8 cellular contexts compared by ENCODE assay signal in genomic region chr2:218292700-218293014, GRCh38. TPM values are rescaled to one million over a fixed set of nuclear protein-coding genes. Genes with fewer than 3 reads are reported as not detected.
DNase-seq lines count a peak whose midpoint lies in the region; TF ChIP-seq lines count a peak whose summit lies in the region.

No MANE protein-coding gene starts in this region.

- no peaks in the 10 kb centered on the region for H3K9me3 ChIP-seq in BE2C
- no peaks in the 10 kb centered on the region for H3K9me3 ChIP-seq in MM.1S (replicated peaks; ENCODE audit: insufficient read depth, low read length)

- H3K36me3 ChIP-seq in BE2C (no peaks in the 10 kb centered on the region), MM.1S (replicated peaks; ENCODE audit: insufficient read depth, low read length) (no peaks in the 10 kb centered on the region)

- H3K4me1 Mint-ChIP-seq in nephron = peaks cover 58% of the 10 kb centered on the region

- H3K4me2 ChIP-seq in MM.1S (ENCODE audit: low read depth, low read length) = peak overlapping the region; percentile 74; the same call in 1 of the 2 replicates

- intact Hi-C loops in dorsolateral prefrontal cortex (cut with DNase I) = loop anchor here in 1 of 2 donors (5.0 kb wide), 1 partner anchor 105 kb away; the partner anchor contains the start of gene CTDSP1

- H3K4me1 ChIP-seq in BE2C = peaks cover 3% of the 10 kb centered on the region; the same call in 1 of the 2 replicates
- peaks cover 50% of the 10 kb centered on the region for H3K4me1 ChIP-seq in MM.1S (ENCODE audit: low read length)

- no peaks in the 10 kb centered on the region for H3K9me2 ChIP-seq in MM.1S (replicated peaks; ENCODE audit: insufficient read depth, low read length)

- peaks cover 44% of the 10 kb centered on the region for H3K79me2 ChIP-seq in MM.1S (ENCODE audit: low read length)

- peak overlapping the region; percentile 70 to 95 (median 87) for H3K27ac Mint-ChIP-seq in nephron

- no peaks in the 10 kb centered on the region for H3K36me3 Mint-ChIP-seq in nephron (ENCODE audit: low read depth)

- peak overlapping the region; percentile 63 to 89 (median 87) for H3K4me3 Mint-ChIP-seq in nephron

- no peaks in the 10 kb centered on the region for H4K20me1 ChIP-seq in MM.1S (ENCODE audit: insufficient read depth, low read length)

- H3K27ac ChIP-seq in MM.1S (ENCODE audit: low read length) (no peak overlapping the region), dorsolateral prefrontal cortex (peak overlapping the region; percentile 62 to 100 (median 98))

- H3K27me3 ChIP-seq in BE2C (no peaks in the 10 kb centered on the region), MM.1S (replicated peaks; ENCODE audit: insufficient read depth, low read length) (no peaks in the 10 kb centered on the region), dorsolateral prefrontal cortex (no peaks in the 10 kb centered on the region)

- peaks cover 31% of the 10 kb centered on the region for H3F3A ChIP-seq in MM.1S (ENCODE audit: insufficient read depth, low read length)

- peak overlapping the region; percentile 18; the same call in 1 of the 2 replicates for H3K9ac ChIP-seq in MM.1S (ENCODE audit: low read length)

- no peaks in the 10 kb centered on the region for H3K27me3 Mint-ChIP-seq in nephron (ENCODE audit: low read depth)

- H3K4me3 ChIP-seq in BE2C (ENCODE audit: low read depth, low read length) = peak overlapping the region; percentile 34; the same call in 1 of the 2 replicates
- peak overlapping the region; percentile 45; the same call in 1 of the 2 replicates for H3K4me3 ChIP-seq in MM.1S (ENCODE audit: low read length)
- peak overlapping the region; percentile 62 to 93 (median 80) for H3K4me3 ChIP-seq in dorsolateral prefrontal cortex

- DNase-seq in BE2C = no peak
- DNase-seq in MM.1S = no peak
- no peak for DNase-seq in dorsolateral prefrontal cortex
- no peak for DNase-seq in MV-4-11 (lab: John Stamatoyannopoulos, UW)
- DNase-seq in NOMO-1 treated with DMSO at 0.1 percent for 48 hours (lab: John Stamatoyannopoulos, UW; ENCODE audit: unreplicated experiment) = no peak
- DNase-seq in A172 (ENCODE audit: low spot score) = no peak
- DNase-seq in LoVo (ENCODE audit: low spot score) = no peak

- TF ChIP-seq CTCF in BE2C (IDR thresholded peaks at IDR 0.05; ENCODE audit: low read depth, low read length) (no peak), MM.1S (IDR thresholded peaks at IDR 0.05; ENCODE audit: low read length) (no peak), dorsolateral prefrontal cortex (IDR thresholded peaks at IDR 0.05 in 54 of 56, conservative IDR thresholded peaks at IDR 0.05 in 2 of 56; ENCODE audit: low read depth in 1 of 56, partially characterized antibody in 56 of 56) (peak in 23 of 56 donors; percentile 2 to 64 (median 17)), nephron (IDR thresholded peaks at IDR 0.05; ENCODE audit: unreplicated experiment in 3 of 3) (no peak)

- H3K9me3 Mint-ChIP-seq in nephron = no peaks in the 10 kb centered on the region

- peak overlapping the region; percentile 85 for H2AFZ ChIP-seq in MM.1S (ENCODE audit: low read length)

RNA-seq across cellular contexts. Expression of gene TMBIM1, which starts 0.4 kb away (rescaled TPM):
- 3.5 TPM for polyA plus RNA-seq in BE2C (2012; ENCODE audit: insufficient read depth, insufficient read length, low read depth)
- 100 to 1,000 TPM in 38 of 120 experiments, 10 to 100 TPM in 82; 38.7 to 279 (median 82.0) TPM for total RNA-seq in dorsolateral prefrontal cortex
- 154 and 170 TPM in 2 replicates for total RNA-seq in A172 (2014; rRNA removed; shearing (Covaris generic))

RNA-seq across cellular contexts. Expression of gene PNKD, which starts 22.3 kb away (rescaled TPM):
- polyA plus RNA-seq in BE2C (2012; ENCODE audit: insufficient read depth, insufficient read length, low read depth) = 212 TPM
- total RNA-seq in dorsolateral prefrontal cortex = 100 to 1,000 TPM in 114 of 120 experiments, 10 to 100 TPM in 6; 74.2 to 179 (median 130) TPM
- 68.9 and 78.6 TPM in 2 replicates for total RNA-seq in A172 (2014; rRNA removed; shearing (Covaris generic))

RNA-seq across cellular contexts. Expression of gene AAMP, which starts 22.7 kb away (rescaled TPM):
- 322 TPM for polyA plus RNA-seq in BE2C (2012; ENCODE audit: insufficient read depth, insufficient read length, low read depth)
- 100 to 1,000 TPM in 2 of 120 experiments, 10 to 100 TPM in 118; 61.1 to 104 (median 82.4) TPM for total RNA-seq in dorsolateral prefrontal cortex
- total RNA-seq in A172 (2014; rRNA removed; shearing (Covaris generic)) = 217 and 254 TPM in 2 replicates

RNA-seq across cellular contexts. Expression of gene GPBAR1, which starts 31.8 kb away (rescaled TPM):
- polyA plus RNA-seq in BE2C (2012; ENCODE audit: insufficient read depth, insufficient read length, low read depth) = 6.8 TPM
- 1 to 10 TPM in 2 of 120 experiments, under 1 TPM in 60, not detected in 58; 0.23 to 1.7 (median 0.47) TPM for total RNA-seq in dorsolateral prefrontal cortex
- total RNA-seq in A172 (2014; rRNA removed; shearing (Covaris generic)) = not detected in 2 replicates
